In genomic region chr13:72384879-72385278, GRCh38 we compare ENCODE assay signal across 15 cellular contexts.
DNase-seq lines count a peak whose midpoint lies in the region; ATAC-seq, FAIRE-seq and TF ChIP-seq lines count a peak whose summit lies in the region.
"Had no signal": no experiment of that assay in that cellular context is flagged by ENCODE, and none has a peak within 500 bp of the region (broad histone marks: within the 10 kb centered on the region; RNA-seq: fewer than 3 reads in every experiment).

No MANE protein-coding gene starts in this region.

- H3K4me1 Mint-ChIP-seq in CD14-positive monocyte = peaks cover 24% of the 10 kb centered on the region
- no peaks in the 10 kb centered on the region for H3K4me1 Mint-ChIP-seq in activated CD4-positive, alpha-beta T cell treated with anti-CD3 and anti-CD28 coated beads, Interleukin-2, amount 10 ng/mL, durations not matched to agents 24 days and 14 days
- H3K4me1 Mint-ChIP-seq in activated CD8-positive, alpha-beta memory T cell treated with anti-CD3 and anti-CD28 coated beads, Interleukin-2, amount 10 ng/mL, durations not matched to agents 7 days and 5 days = no peaks in the 10 kb centered on the region
- no peaks in the 10 kb centered on the region for H3K4me1 Mint-ChIP-seq in effector memory CD8-positive, alpha-beta T cell (ENCODE audit: low read depth in 2 of 2)
- H3K4me1 Mint-ChIP-seq: activated naive CD8-positive, alpha-beta T cell treated with anti-CD3 and anti-CD28 coated beads, Interleukin-2, amount 10 ng/mL, durations not matched to agents 7 days and 5 days had no signal

- no peak overlapping the region for H3K4me3 Mint-ChIP-seq in CD14-positive monocyte
- H3K4me3 Mint-ChIP-seq in activated CD4-positive, alpha-beta T cell treated with anti-CD3 and anti-CD28 coated beads, Interleukin-2, amount 10 ng/mL, durations not matched to agents 24 days and 14 days = no peak overlapping the region
- H3K4me3 Mint-ChIP-seq in activated CD8-positive, alpha-beta memory T cell treated with anti-CD3 and anti-CD28 coated beads, Interleukin-2, amount 10 ng/mL, durations not matched to agents 7 days and 5 days = no peak overlapping the region
- H3K4me3 Mint-ChIP-seq in effector memory CD8-positive, alpha-beta T cell = no peak overlapping the region
- H3K4me3 Mint-ChIP-seq: activated naive CD8-positive, alpha-beta T cell treated with anti-CD3 and anti-CD28 coated beads, Interleukin-2, amount 10 ng/mL, durations not matched to agents 7 days and 5 days had no signal

- no peak for DNase-seq in CD14-positive monocyte (ENCODE audit: low spot score)
- DNase-seq in MV-4-11 (lab: John Stamatoyannopoulos, UW) = peak; percentile 71
- peak; percentile 86 for DNase-seq in bronchial epithelial cell (ENCODE audit: low read depth)
- no peak for DNase-seq in left lobe of liver (ENCODE audit: low spot score)
- no peak for DNase-seq in activated CD4-positive, alpha-beta T cell treated with anti-CD3 and anti-CD28 coated beads, Interleukin-2, amount 10 ng/mL, durations not matched to agents 24 days and 14 days
- DNase-seq in activated CD8-positive, alpha-beta memory T cell treated with anti-CD3 and anti-CD28 coated beads, Interleukin-2, amount 10 ng/mL, durations not matched to agents 7 days and 5 days = no peak
- no peak for DNase-seq in effector memory CD8-positive, alpha-beta T cell
- DNase-seq: activated CD8-positive, alpha-beta memory T cell treated with anti-CD3 and anti-CD28 coated beads, Interleukin-2, amount 50 U/mL, for 4 hours; activated naive CD8-positive, alpha-beta T cell treated with anti-CD3 and anti-CD28 coated beads, Interleukin-2, amount 10 ng/mL, durations not matched to agents 7 days and 5 days; GDM1; MM.1S; NCI-H446; Right ventricle myocardium superior; stimulated activated CD4-positive, alpha-beta T cell treated with anti-CD3 and anti-CD28 coated beads, Interleukin-1b, Interleukin-23, amount 100 ng/mL, for 48 hours had no signal

- no peaks in the 10 kb centered on the region for H3K36me3 ChIP-seq in bronchial epithelial cell (ENCODE audit: control insufficient read depth, insufficient read depth, low read length)

- H3K9me3 Mint-ChIP-seq in CD14-positive monocyte = peaks cover 1 to 10% (median 2%) of the 10 kb centered on the region in 7 donors
- H3K9me3 Mint-ChIP-seq in activated CD4-positive, alpha-beta T cell treated with anti-CD3 and anti-CD28 coated beads, Interleukin-2, amount 10 ng/mL, durations not matched to agents 24 days and 14 days = no peaks in the 10 kb centered on the region
- H3K9me3 Mint-ChIP-seq in activated CD8-positive, alpha-beta memory T cell treated with anti-CD3 and anti-CD28 coated beads, Interleukin-2, amount 10 ng/mL, durations not matched to agents 7 days and 5 days (ENCODE audit: low read depth) = no peaks in the 10 kb centered on the region
- H3K9me3 Mint-ChIP-seq in effector memory CD8-positive, alpha-beta T cell = peaks cover 6 to 27% of the 10 kb centered on the region in 2 donors
- H3K9me3 Mint-ChIP-seq: activated naive CD8-positive, alpha-beta T cell treated with anti-CD3 and anti-CD28 coated beads, Interleukin-2, amount 10 ng/mL, durations not matched to agents 7 days and 5 days had no signal

- H3K27me3 Mint-ChIP-seq in CD14-positive monocyte (ENCODE audit: low read depth in 3 of 3) = no peaks in the 10 kb centered on the region
- H3K27me3 Mint-ChIP-seq in activated CD4-positive, alpha-beta T cell treated with anti-CD3 and anti-CD28 coated beads, Interleukin-2, amount 10 ng/mL, durations not matched to agents 24 days and 14 days = no peaks in the 10 kb centered on the region
- H3K27me3 Mint-ChIP-seq in activated CD8-positive, alpha-beta memory T cell treated with anti-CD3 and anti-CD28 coated beads, Interleukin-2, amount 10 ng/mL, durations not matched to agents 7 days and 5 days = no peaks in the 10 kb centered on the region
- H3K27me3 Mint-ChIP-seq in effector memory CD8-positive, alpha-beta T cell = no peaks in the 10 kb centered on the region
- H3K27me3 Mint-ChIP-seq: activated naive CD8-positive, alpha-beta T cell treated with anti-CD3 and anti-CD28 coated beads, Interleukin-2, amount 10 ng/mL, durations not matched to agents 7 days and 5 days had no signal

- no peaks in the 10 kb centered on the region for H3K27me3 ChIP-seq in bronchial epithelial cell (ENCODE audit: control insufficient read depth, insufficient read depth, low read length)

- peak overlapping the region; percentile 18 to 84 (median 72) for H3K27ac Mint-ChIP-seq in CD14-positive monocyte
- no peak overlapping the region for H3K27ac Mint-ChIP-seq in activated CD4-positive, alpha-beta T cell treated with anti-CD3 and anti-CD28 coated beads, Interleukin-2, amount 10 ng/mL, durations not matched to agents 24 days and 14 days
- no peak overlapping the region for H3K27ac Mint-ChIP-seq in activated CD8-positive, alpha-beta memory T cell treated with anti-CD3 and anti-CD28 coated beads, Interleukin-2, amount 10 ng/mL, durations not matched to agents 7 days and 5 days
- H3K27ac Mint-ChIP-seq in effector memory CD8-positive, alpha-beta T cell = no peak overlapping the region
- H3K27ac Mint-ChIP-seq: activated naive CD8-positive, alpha-beta T cell treated with anti-CD3 and anti-CD28 coated beads, Interleukin-2, amount 10 ng/mL, durations not matched to agents 7 days and 5 days had no signal

- TF ChIP-seq CTCF in CD14-positive monocyte (IDR thresholded peaks at IDR 0.05) (no peak), bronchial epithelial cell (IDR thresholded peaks at IDR 0.05; ENCODE audit: insufficient read depth, low read length, severe bottlenecking) (no peak)

- H3K36me3 Mint-ChIP-seq in CD14-positive monocyte = no peaks in the 10 kb centered on the region
- H3K36me3 Mint-ChIP-seq in activated CD4-positive, alpha-beta T cell treated with anti-CD3 and anti-CD28 coated beads, Interleukin-2, amount 10 ng/mL, durations not matched to agents 24 days and 14 days (ENCODE audit: low read depth) = no peaks in the 10 kb centered on the region
- no peaks in the 10 kb centered on the region for H3K36me3 Mint-ChIP-seq in activated CD8-positive, alpha-beta memory T cell treated with anti-CD3 and anti-CD28 coated beads, Interleukin-2, amount 10 ng/mL, durations not matched to agents 7 days and 5 days
- no peaks in the 10 kb centered on the region for H3K36me3 Mint-ChIP-seq in effector memory CD8-positive, alpha-beta T cell (ENCODE audit: insufficient read depth)
- H3K36me3 Mint-ChIP-seq: activated naive CD8-positive, alpha-beta T cell treated with anti-CD3 and anti-CD28 coated beads, Interleukin-2, amount 10 ng/mL, durations not matched to agents 7 days and 5 days had no signal

- CTCF ChIA-PET in activated CD8-positive, alpha-beta memory T cell treated with anti-CD3 and anti-CD28 coated beads, Interleukin-2, amount 10 ng/mL, durations not matched to agents 7 days and 5 days (lab: Charles Lee) = no interaction called here

- peak; percentile 23 for FAIRE-seq in bronchial epithelial cell (lab: Jason Lieb, UNC)

- no peak overlapping the region for H3K4me3 ChIP-seq in bronchial epithelial cell (ENCODE audit: low read depth, low read length)

- intact Hi-C loops in CD14-positive monocyte (cut with micrococcal nuclease) = no loop called here
- intact Hi-C loops in activated CD4-positive, alpha-beta T cell treated with anti-CD3 and anti-CD28 coated beads, Interleukin-2, amount 10 ng/mL, durations not matched to agents 24 days and 14 days (cut with micrococcal nuclease) = no loop called here

- ATAC-seq in left lobe of liver (peak; percentile 39), HG03565 (IDR thresholded peaks at IDR 0.05; ENCODE audit: unreplicated experiment) (no peak)
- ATAC-seq in activated CD8-positive, alpha-beta memory T cell treated with anti-CD3 and anti-CD28 coated beads, Interleukin-2, amount 10 ng/mL, durations not matched to agents 7 days and 5 days = no peak
- no peak for ATAC-seq in effector memory CD8-positive, alpha-beta T cell (replicated peaks)

Comparison
In these comparisons a context has a peak if more than half of its experiments do, and no peak if none do; other contexts are left out.
1. DNase-seq: peak in MV-4-11 (single experiment) and bronchial epithelial cell (single experiment); none in CD14-positive monocyte (single experiment), left lobe of liver (single experiment), activated CD4-positive, alpha-beta T cell treated with anti-CD3 and anti-CD28 coated beads, Interleukin-2, amount 10 ng/mL, durations not matched to agents 24 days and 14 days (single experiment), activated CD8-positive, alpha-beta memory T cell treated with anti-CD3 and anti-CD28 coated beads, Interleukin-2, amount 10 ng/mL, durations not matched to agents 7 days and 5 days (single experiment) and effector memory CD8-positive, alpha-beta T cell (0 of 3).
2. H3K27ac Mint-ChIP-seq: peak in CD14-positive monocyte (7 of 7); none in activated CD4-positive, alpha-beta T cell treated with anti-CD3 and anti-CD28 coated beads, Interleukin-2, amount 10 ng/mL, durations not matched to agents 24 days and 14 days (single experiment), activated CD8-positive, alpha-beta memory T cell treated with anti-CD3 and anti-CD28 coated beads, Interleukin-2, amount 10 ng/mL, durations not matched to agents 7 days and 5 days (single experiment) and effector memory CD8-positive, alpha-beta T cell (0 of 2).